In the genomic region with DNA sequence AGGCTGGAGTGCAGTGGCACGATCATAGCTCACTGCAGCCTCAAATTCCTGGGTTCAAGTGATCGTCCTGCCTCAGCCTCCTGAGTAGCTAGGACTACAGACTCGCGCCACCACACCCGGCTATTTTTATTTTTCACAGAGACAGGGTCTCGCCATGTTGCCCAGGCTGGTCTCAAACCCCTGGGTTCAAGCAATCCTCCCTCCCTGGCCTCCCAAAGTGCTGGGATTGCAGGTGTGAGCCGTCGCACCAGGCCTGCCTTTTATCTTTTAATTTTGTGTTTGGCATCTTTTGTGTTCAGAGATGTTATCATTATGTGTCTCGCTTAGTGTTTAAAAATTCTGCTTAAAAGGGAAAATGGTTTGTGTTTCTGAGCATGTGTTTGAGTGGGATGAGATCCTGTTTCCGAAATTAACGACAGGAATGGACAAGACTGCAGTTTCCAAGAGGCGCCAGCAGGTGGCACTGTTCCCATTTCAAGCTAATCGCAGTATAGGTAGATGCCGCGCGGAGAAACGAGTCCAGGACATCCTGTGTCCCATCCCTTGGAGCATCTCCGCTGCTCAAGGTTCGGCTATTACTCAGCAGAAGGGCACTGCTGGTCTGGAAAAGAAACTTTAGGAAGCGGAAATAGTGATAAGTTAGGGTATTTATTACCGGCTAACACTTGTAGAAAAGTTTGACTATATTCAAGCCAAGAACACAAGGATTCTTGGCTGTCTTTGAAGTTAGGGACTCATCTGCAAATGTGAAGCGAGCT, we compare ENCODE assay signal across 8 cellular contexts. TPM values are rescaled to one million over a fixed set of nuclear protein-coding genes. Genes with fewer than 3 reads are reported as not detected.
DNase-seq lines count a peak whose midpoint lies in the region; ATAC-seq and TF ChIP-seq lines count a peak whose summit lies in the region.

No MANE protein-coding gene starts in this region.

- no peaks in the 10 kb centered on the region for H3K27me3 ChIP-seq in lung (ENCODE audit: control insufficient read depth, insufficient read depth)

- peaks cover 0 to under 1% of the 10 kb centered on the region in 2 donors for H3K4me1 ChIP-seq in lung (ENCODE audit: control insufficient read depth in 2 of 2, insufficient read depth in 2 of 2, low read length in 2 of 2)

- H3K27ac ChIP-seq in C4-2B (no peak overlapping the region), lung (ENCODE audit: low read depth in 1 of 2, low read length in 1 of 2) (no peak overlapping the region)

- ATAC-seq in GM19328 (IDR thresholded peaks at IDR 0.05; ENCODE audit: unreplicated experiment) (peak; percentile 72), HG03457 (IDR thresholded peaks at IDR 0.05; ENCODE audit: unreplicated experiment) (peak; percentile 73), lung (ENCODE audit: insufficient read depth, low FRiP score) (peak; percentile 86)

- H3K9me3 ChIP-seq in lung (ENCODE audit: control insufficient read depth in 2 of 2, insufficient read depth in 1 of 2, low read length in 1 of 2) = no peaks in the 10 kb centered on the region

- DNase-seq in NCI-H526 (lab: John Stamatoyannopoulos, UW) (peak; percentile 55 to 92), ecto neural progenitor cell (ENCODE audit: low spot score) (peak; percentile 83), lung (ENCODE audit: low spot score) (peak; percentile 84)
- DNase-seq in activated CD4-positive, alpha-beta T cell treated with anti-CD3 and anti-CD28 coated beads, Interleukin-2, amount 50 U/mL, for 1 hour = peak; percentile 76
- DNase-seq in stimulated activated CD8-positive, alpha-beta memory T cell treated with anti-CD3 and anti-CD28 coated beads, Interleukin-12 subunit alpha, Interleukin-12 subunit beta, amount 100 ng/mL, for 4 hours (ENCODE audit: low read depth) = peak; percentile 37

- 27 to 38% methylated on average over 22 of the region's 22 CpGs for WGBS in lung, 2 donors

- peak; percentile 99 for TF ChIP-seq CTCF in C4-2B (conservative IDR thresholded peaks at IDR 0.05)
- peak; percentile 79 for TF ChIP-seq CTCF in lung (IDR thresholded peaks at IDR 0.05; ENCODE audit: control extremely low read depth, extremely low read depth)

- no peak overlapping the region for H3K4me3 ChIP-seq in lung

- H3K36me3 ChIP-seq in lung (ENCODE audit: control insufficient read depth in 2 of 2, insufficient read depth in 2 of 2, low read length in 2 of 2) = no peaks in the 10 kb centered on the region

RNA-seq across cellular contexts. Expression of a gene that starts 23.0 kb away (rescaled TPM):
- 10 to 100 TPM; 45.2 to 57.2 TPM for total RNA-seq in lung
- 10 to 100 TPM; 22.4 to 38.1 TPM for polyA plus RNA-seq in lung
